Comparison of ENCODE assay signal across 8 cellular contexts in genomic region chr3:132722165-132723023, GRCh38. TPM values are rescaled to one million over a fixed set of nuclear protein-coding genes. Genes with fewer than 3 reads are reported as not detected.
DNase-seq lines count a peak whose midpoint lies in the region; ATAC-seq lines count a peak whose summit lies in the region.

Gene NPHP3 (minus strand): TSS chr3:132722409. CDS start chr3:132722355, 54 bp downstream.

- H3K27ac Mint-ChIP-seq in CD4-positive, alpha-beta memory T cell: peak within 1 kb of the TSS; percentile 79 to 94 (median 91)

- peak; percentile 77 for ATAC-seq in GM19463 (IDR thresholded peaks at IDR 0.05; ENCODE audit: unreplicated experiment)

- no peaks in the 10 kb centered on the region for H3K9me3 Mint-ChIP-seq in CD4-positive, alpha-beta memory T cell

- H3K27me3 ChIP-seq in CD4-positive, alpha-beta memory T cell (ENCODE audit: insufficient read depth, low read length): no peaks in the 10 kb centered on the region
- H3K27me3 ChIP-seq in ectodermal cell (ENCODE audit: control insufficient read depth, insufficient read depth, low read length, poor library complexity, severe bottlenecking): no peaks in the 10 kb centered on the region

- H3K27me3 Mint-ChIP-seq in CD4-positive, alpha-beta memory T cell: peaks cover 0 to 1% of the 10 kb centered on the region in 2 donors

- H3K36me3 ChIP-seq in CD4-positive, alpha-beta memory T cell (ENCODE audit: insufficient read depth, low read length): peaks cover 5% of the 10 kb centered on the region
- no peaks in the 10 kb centered on the region for H3K36me3 ChIP-seq in ectodermal cell (ENCODE audit: control insufficient read depth, insufficient read depth, low read length)

- peak; percentile 87 to 95 (median 91) for DNase-seq in CD4-positive, alpha-beta memory T cell
- peak; percentile 86 for DNase-seq in HPDE6-E6E7 (ENCODE audit: extremely low spot score)
- DNase-seq in NK-92 (lab: John Stamatoyannopoulos, UW; ENCODE audit: unreplicated experiment): peak; percentile 86
- DNase-seq in activated CD8-positive, alpha-beta memory T cell treated with anti-CD3 and anti-CD28 coated beads for 1 hour (ENCODE audit: extremely low read depth in 1 of 2, low read depth in 1 of 2): peak; percentile 95 to 99
- peak; percentile 98 for DNase-seq in lung microvascular endothelial cell (ENCODE audit: low read depth in 2 of 2)
- DNase-seq in stimulated activated CD8-positive, alpha-beta memory T cell treated with anti-CD3 and anti-CD28 coated beads, Interleukin-12 subunit alpha, Interleukin-12 subunit beta, amount 100 ng/mL, for 1 hour (ENCODE audit: low read depth): peak; percentile 94

- H3K4me1 Mint-ChIP-seq in CD4-positive, alpha-beta memory T cell: peaks cover 29 to 49% (median 41%) of the 10 kb centered on the region in 4 donors

- H3K4me3 Mint-ChIP-seq in CD4-positive, alpha-beta memory T cell: peak within 1 kb of the TSS; percentile 90 to 96 (median 92)

- WGBS in ectodermal cell, 2 experiments: 1% methylated on average over 85 to 96 of the region's 96 CpGs

- peak within 1 kb of the TSS; percentile 80 for H3K27ac ChIP-seq in CD4-positive, alpha-beta memory T cell (ENCODE audit: low read depth, low read length)
- peak within 1 kb of the TSS; percentile 92 for H3K27ac ChIP-seq in ectodermal cell (ENCODE audit: insufficient read depth, low read depth, low read length, poor library complexity, severe bottlenecking)

- no peaks in the 10 kb centered on the region for H3K9me3 ChIP-seq in CD4-positive, alpha-beta memory T cell (ENCODE audit: control insufficient read depth in 1 of 2, low read length in 2 of 2)
- H3K9me3 ChIP-seq in ectodermal cell (ENCODE audit: control insufficient read depth, low read length): no peaks in the 10 kb centered on the region

- peaks cover 30% of the 10 kb centered on the region for H3K4me1 ChIP-seq in CD4-positive, alpha-beta memory T cell (ENCODE audit: insufficient read depth, low read length)
- peaks cover 7% of the 10 kb centered on the region for H3K4me1 ChIP-seq in ectodermal cell (ENCODE audit: control insufficient read depth, insufficient read depth, low read length)

- CTCF ChIA-PET in CD4-positive, alpha-beta memory T cell (lab: Charles Lee; ENCODE audit: partially characterized antibody): interaction anchor here (1.5 to 6.7 kb wide), 2 partner anchors 702 to 850 kb away, joined by 4 to 145 read pairs; no protein-coding TSS in a partner anchor

- peaks cover 6 to 25% of the 10 kb centered on the region in 2 donors for H3K36me3 Mint-ChIP-seq in CD4-positive, alpha-beta memory T cell

- intact Hi-C loops in CD4-positive, alpha-beta memory T cell (cut with micrococcal nuclease): loop anchor here (1.0 to 10.0 kb wide), 12 partner anchors 62 to 1976 kb away; partner anchors contain the start of genes ASTE1, ATP2C1, CDV3 and CEP63

- POLR2A ChIA-PET in CD4-positive, alpha-beta memory T cell (lab: Charles Lee; ENCODE audit: partially characterized antibody): interaction anchor here (0.5 to 3.8 kb wide), 6 partner anchors 10 to 853 kb away, joined by 3 to 24 read pairs (median 6); partner anchors contain the start of genes CDV3, DNAJC13 and UBA5

- peak within 1 kb of the TSS; percentile 44 to 81 for H3K4me3 ChIP-seq in CD4-positive, alpha-beta memory T cell (ENCODE audit: low read length in 2 of 2)
- peak within 1 kb of the TSS; percentile 88 for H3K4me3 ChIP-seq in ectodermal cell (ENCODE audit: insufficient read depth, low read depth, low read length)

RNA-seq across cellular contexts. Expression of gene NPHP3, which starts in this region (rescaled TPM):
- total RNA-seq in CD4-positive, alpha-beta memory T cell: 10 to 100 TPM; 68.0 to 72.9 TPM
- polyA plus RNA-seq in CD4-positive, alpha-beta memory T cell: 1 to 10 TPM; 1.7 to 4.0 TPM
- polyA plus RNA-seq in ectodermal cell (2013, experiment 1 of 4): 27.6 TPM
- polyA plus RNA-seq in ectodermal cell (2013, experiment 2 of 4): 29.0 TPM
- 25.5 TPM for polyA plus RNA-seq in ectodermal cell (2013, experiment 3 of 4)
- 29.0 TPM for polyA plus RNA-seq in ectodermal cell (2013, experiment 4 of 4)
- total RNA-seq in lung microvascular endothelial cell: 10.2 and 17.9 TPM in 2 replicates

Comparison
In these comparisons a context has a peak if more than half of its experiments do, and no peak if none do; other contexts are left out.
1. Peak in every context shown above with its lines: DNase-seq, ATAC-seq, H3K4me3 ChIP-seq and H3K27ac ChIP-seq.